Comparison of ENCODE assay signal across 11 cellular contexts in genomic region chrX:104254442-104255115, GRCh38. TPM values are rescaled to one million over a fixed set of nuclear protein-coding genes. Genes with fewer than 3 reads are reported as not detected.
DNase-seq lines count a peak whose midpoint lies in the region; ATAC-seq, FAIRE-seq and TF ChIP-seq lines count a peak whose summit lies in the region.
"Had no signal": no experiment of that assay in that cellular context is flagged by ENCODE, and none has a peak within 500 bp of the region (broad histone marks: within the 10 kb centered on the region; RNA-seq: fewer than 3 reads in every experiment).

Gene ESX1 (minus strand): TSS chrX:104254933. CDS start chrX:104254849, 84 bp downstream.

- CTCF ChIA-PET in Panc1 (lab: Charles Lee), result interaction anchor here (0.5 kb wide), 1 partner anchor 10 kb away, joined by 4 read pairs; no protein-coding TSS in a partner anchor
- CTCF ChIA-PET in endothelial cell of umbilical vein (lab: Charles Lee), result interaction anchor here (3.0 kb wide), 1 partner anchor 60 kb away, joined by 12 read pairs; no protein-coding TSS in a partner anchor

- DNase-seq in ELF-1 (ENCODE audit: low read depth, low spot score) (peak; percentile 69), Panc1 (ENCODE audit: low read depth, low spot score) (no peak), endothelial cell of umbilical vein (ENCODE audit: low read depth, low spot score) (peak; percentile 4), psoas muscle (no peak), NCI-H510A treated with DMSO at 0.1 percent for 48 hours (lab: John Stamatoyannopoulos, UW) (no peak), KBM-7 (no peak)
- DNase-seq: left ventricle myocardium superior, NCI-H1048 had no signal

- H3K4me3 ChIP-seq in Panc1 (ENCODE audit: low read depth in 2 of 2, low read length in 2 of 2) (peak within 1 kb of the TSS; percentile 43 to 60), endothelial cell of umbilical vein (replicated peaks in 1 of 3; ENCODE audit: insufficient read depth in 1 of 3, low read depth in 1 of 3, low read length in 3 of 3) (peak within 1 kb of the TSS in 2 of 3 experiments; percentile 12 to 17), psoas muscle (peak within 1 kb of the TSS; percentile 38)

- no peaks in the 10 kb centered on the region for H3K36me3 ChIP-seq in Panc1 (ENCODE audit: control insufficient read depth, insufficient read depth, low read length)
- H3K36me3 ChIP-seq in endothelial cell of umbilical vein (ENCODE audit: control insufficient read depth in 2 of 2, extremely low read depth in 1 of 2, insufficient read depth in 2 of 2, low read length in 2 of 2), result no peaks in the 10 kb centered on the region
- H3K36me3 ChIP-seq in psoas muscle (ENCODE audit: insufficient read depth in 1 of 2, low read depth in 1 of 2), result no peaks in the 10 kb centered on the region

- no peaks in the 10 kb centered on the region for H3K9me1 ChIP-seq in endothelial cell of umbilical vein (replicated peaks; ENCODE audit: control insufficient read depth, extremely low read depth, insufficient read depth, low read length)

- POLR2A ChIA-PET in Panc1 (lab: Charles Lee) (no interaction called here), endothelial cell of umbilical vein (lab: Charles Lee) (no interaction called here)

- BruUV-seq in Panc1 (replicated peaks; lab: Mats Ljungman, UMichigan), result no TSS peak
- BruUV-seq in endothelial cell of umbilical vein (replicated peaks; lab: Mats Ljungman, UMichigan), result no TSS peak

- intact Hi-C loops in Panc1 (cut with micrococcal nuclease; ENCODE audit: unreplicated experiment) (no loop called here), endothelial cell of umbilical vein (cut with micrococcal nuclease) (no loop called here), psoas muscle (cut with DNase I) (no loop called here)

- 0 to 34% (median 1%) methylated on average over 41 to 56 of the region's 56 CpGs for WGBS in psoas muscle, 3 donors

- H3K9me3 ChIP-seq in Panc1 (ENCODE audit: control insufficient read depth, insufficient read depth, low read depth, low read length) (no peaks in the 10 kb centered on the region), endothelial cell of umbilical vein (replicated peaks; ENCODE audit: control insufficient read depth, insufficient read depth, low read length) (no peaks in the 10 kb centered on the region), psoas muscle (no peaks in the 10 kb centered on the region)

- H3K9ac ChIP-seq in endothelial cell of umbilical vein (replicated peaks; ENCODE audit: extremely low read depth, insufficient read depth, low read length), result no peak within 1 kb of the TSS

- TF ChIP-seq POLR2A in endothelial cell of umbilical vein (IDR thresholded peaks at IDR 0.05; ENCODE audit: low read depth, low read length), result no peak

- H4K20me1 ChIP-seq in endothelial cell of umbilical vein (replicated peaks; ENCODE audit: control insufficient read depth, extremely low read depth, insufficient read depth, low read length), result no peaks in the 10 kb centered on the region

- H3K27me3 ChIP-seq in Panc1 (ENCODE audit: control insufficient read depth, insufficient read depth, low read length), result peaks cover 17% of the 10 kb centered on the region
- H3K27me3 ChIP-seq in endothelial cell of umbilical vein (ENCODE audit: control insufficient read depth in 2 of 2, insufficient read depth in 2 of 2, low read length in 2 of 2), result peaks cover 20 to 42% of the 10 kb centered on the region in 2 experiments
- H3K27me3 ChIP-seq in psoas muscle (ENCODE audit: insufficient read depth in 3 of 3, low read length in 2 of 3), result peaks cover 0 to 59% (median 2%) of the 10 kb centered on the region in 3 donors

- no peak for TF ChIP-seq CTCF in Panc1 (IDR thresholded peaks at IDR 0.05)
- no peak for TF ChIP-seq CTCF in endothelial cell of umbilical vein (IDR thresholded peaks at IDR 0.05; ENCODE audit: extremely low read depth in 1 of 2, insufficient read depth in 1 of 2, low read depth in 1 of 2, low read length in 2 of 2)
- TF ChIP-seq CTCF in psoas muscle (IDR thresholded peaks at IDR 0.05), result no peak

- dilution Hi-C loops in endothelial cell of umbilical vein (cut with MboI; ENCODE audit: extremely low pct_ligation_motif_present, low sequenced_read_pairs), result no loop called here

- in situ Hi-C loops in Panc1 (cut with HindIII; ENCODE audit: low pct_unique_long_range_greater_than_20kb, low sequenced_read_pairs) (no loop called here), KBM-7 (cut with MboI; ENCODE audit: low pct_unique_long_range_greater_than_20kb, low sequenced_read_pairs) (no loop called here)

- H3K79me2 ChIP-seq in endothelial cell of umbilical vein (ENCODE audit: control insufficient read depth, insufficient read depth, low read length), result no peaks in the 10 kb centered on the region

- FAIRE-seq in endothelial cell of umbilical vein (lab: Jason Lieb, UNC), result peak; percentile 26
- FAIRE-seq: GM12891 had no signal

- H3K27ac ChIP-seq in Panc1 (ENCODE audit: low read length) (no peak within 1 kb of the TSS), endothelial cell of umbilical vein (ENCODE audit: insufficient read depth, low read depth, low read length) (no peak within 1 kb of the TSS), psoas muscle (no peak within 1 kb of the TSS)

- peak within 1 kb of the TSS; percentile 51 for H2AFZ ChIP-seq in endothelial cell of umbilical vein (ENCODE audit: low read depth, low read length)

- H3K4me1 ChIP-seq in Panc1 (ENCODE audit: control insufficient read depth, insufficient read depth, low read length) (peaks cover 3% of the 10 kb centered on the region), endothelial cell of umbilical vein (ENCODE audit: control insufficient read depth, extremely low read depth, insufficient read depth, low read length) (peaks cover 6% of the 10 kb centered on the region), psoas muscle (no peaks in the 10 kb centered on the region)

- peak within 1 kb of the TSS; percentile 51 for H3K4me2 ChIP-seq in endothelial cell of umbilical vein (ENCODE audit: insufficient read depth, low read length)

- ATAC-seq in Panc1 (peak; percentile 92), psoas muscle (no peak), GM19395 (IDR thresholded peaks at IDR 0.05; ENCODE audit: unreplicated experiment) (no peak), GM21529 (IDR thresholded peaks at IDR 0.05; ENCODE audit: unreplicated experiment) (no peak)
- ATAC-seq: left ventricle myocardium superior had no signal

TF ChIP-seq in endothelial cell of umbilical vein, 7 proteins besides CTCF, POLR2A, EP300 and RAD21:
- no peak for TF ChIP-seq JUN (IDR thresholded peaks at IDR 0.05; ENCODE audit: borderline replicate concordance, insufficient read depth, insufficient read length, low read depth)
- TF ChIP-seq EZH2 (IDR thresholded peaks at IDR 0.05; ENCODE audit: borderline replicate concordance, low read depth, low read length, severe bottlenecking), result no peak

RNA-seq across cellular contexts. Expression of gene ESX1, which starts in this region (rescaled TPM):
- total RNA-seq in Panc1 (2021; ENCODE audit: unreplicated experiment), result 2.8 TPM
- 0.39 TPM for polyA plus RNA-seq in Panc1 (2012; ENCODE audit: insufficient read length)
- total RNA-seq in endothelial cell of umbilical vein, result not detected in 2 replicates
- 0.05 TPM in 1 of 2 replicates, not detected in the other for polyA plus RNA-seq in endothelial cell of umbilical vein
- not detected in 2 replicates for polyA plus RNA-seq in endothelial cell of umbilical vein (2011; cell fraction: cytosol; rRNA removed)
- polyA plus RNA-seq in endothelial cell of umbilical vein (2011; cell fraction: nucleus; rRNA removed), result not detected in 2 replicates
- not detected in 2 replicates for polyA plus RNA-seq in endothelial cell of umbilical vein (2012)
- not detected in 2 replicates for polyA minus RNA-seq in endothelial cell of umbilical vein
- not detected for polyA minus RNA-seq in endothelial cell of umbilical vein (2011; cell fraction: cytosol; rRNA and poly(A)+ RNA removed)
- not detected in 2 replicates for polyA minus RNA-seq in endothelial cell of umbilical vein (2011; cell fraction: nucleus; rRNA and poly(A)+ RNA removed)
- not detected for total RNA-seq in psoas muscle
- not detected for polyA plus RNA-seq in psoas muscle
- total RNA-seq: left ventricle myocardium superior had no signal

Comparison
In these comparisons a context has a peak if more than half of its experiments do, and no peak if none do; other contexts are left out.
1. Peak in DNase-seq, H3K4me3 ChIP-seq and H3K4me2 ChIP-seq in endothelial cell of umbilical vein; RNA of the gene not detected or under 1 TPM.